1 cellular context compared by ENCODE assay signal in genomic region chr6:137412562-137412961, GRCh38.
TF ChIP-seq lines count a peak whose summit lies in the region.

No MANE protein-coding gene starts in this region.

TF ChIP-seq in GM23338, 12 proteins besides CTCF, POLR2A, EP300 and RAD21 (continued from another document):
- TF ChIP-seq ZNF462 (CRISPR knock-in tag; IDR thresholded peaks at IDR 0.05) (no peak), NANOG (IDR thresholded peaks at IDR 0.05; ENCODE audit: borderline replicate concordance) (no peak), ETS1 (IDR thresholded peaks at IDR 0.05) (no peak), POLR2AphosphoS5 (IDR thresholded peaks at IDR 0.05; ENCODE audit: low read depth) (no peak), ZNF114 (CRISPR knock-in tag; IDR thresholded peaks at IDR 0.05) (no peak), STAT1 (IDR thresholded peaks at IDR 0.05; ENCODE audit: unreplicated experiment) (no peak), ZNF331 (CRISPR knock-in tag; IDR thresholded peaks at IDR 0.05; ENCODE audit: low read depth) (no peak), JUNB (IDR thresholded peaks at IDR 0.05; ENCODE audit: unreplicated experiment) (no peak)
- TF ChIP-seq, protein P1, sequence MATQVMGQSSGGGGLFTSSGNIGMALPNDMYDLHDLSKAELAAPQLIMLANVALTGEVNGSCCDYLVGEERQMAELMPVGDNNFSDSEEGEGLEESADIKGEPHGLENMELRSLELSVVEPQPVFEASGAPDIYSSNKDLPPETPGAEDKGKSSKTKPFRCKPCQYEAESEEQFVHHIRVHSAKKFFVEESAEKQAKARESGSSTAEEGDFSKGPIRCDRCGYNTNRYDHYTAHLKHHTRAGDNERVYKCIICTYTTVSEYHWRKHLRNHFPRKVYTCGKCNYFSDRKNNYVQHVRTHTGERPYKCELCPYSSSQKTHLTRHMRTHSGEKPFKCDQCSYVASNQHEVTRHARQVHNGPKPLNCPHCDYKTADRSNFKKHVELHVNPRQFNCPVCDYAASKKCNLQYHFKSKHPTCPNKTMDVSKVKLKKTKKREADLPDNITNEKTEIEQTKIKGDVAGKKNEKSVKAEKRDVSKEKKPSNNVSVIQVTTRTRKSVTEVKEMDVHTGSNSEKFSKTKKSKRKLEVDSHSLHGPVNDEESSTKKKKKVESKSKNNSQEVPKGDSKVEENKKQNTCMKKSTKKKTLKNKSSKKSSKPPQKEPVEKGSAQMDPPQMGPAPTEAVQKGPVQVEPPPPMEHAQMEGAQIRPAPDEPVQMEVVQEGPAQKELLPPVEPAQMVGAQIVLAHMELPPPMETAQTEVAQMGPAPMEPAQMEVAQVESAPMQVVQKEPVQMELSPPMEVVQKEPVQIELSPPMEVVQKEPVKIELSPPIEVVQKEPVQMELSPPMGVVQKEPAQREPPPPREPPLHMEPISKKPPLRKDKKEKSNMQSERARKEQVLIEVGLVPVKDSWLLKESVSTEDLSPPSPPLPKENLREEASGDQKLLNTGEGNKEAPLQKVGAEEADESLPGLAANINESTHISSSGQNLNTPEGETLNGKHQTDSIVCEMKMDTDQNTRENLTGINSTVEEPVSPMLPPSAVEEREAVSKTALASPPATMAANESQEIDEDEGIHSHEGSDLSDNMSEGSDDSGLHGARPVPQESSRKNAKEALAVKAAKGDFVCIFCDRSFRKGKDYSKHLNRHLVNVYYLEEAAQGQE (IDR thresholded peaks at IDR 0.05; ENCODE audit: unreplicated experiment) = no peak
